In the genomic region with DNA sequence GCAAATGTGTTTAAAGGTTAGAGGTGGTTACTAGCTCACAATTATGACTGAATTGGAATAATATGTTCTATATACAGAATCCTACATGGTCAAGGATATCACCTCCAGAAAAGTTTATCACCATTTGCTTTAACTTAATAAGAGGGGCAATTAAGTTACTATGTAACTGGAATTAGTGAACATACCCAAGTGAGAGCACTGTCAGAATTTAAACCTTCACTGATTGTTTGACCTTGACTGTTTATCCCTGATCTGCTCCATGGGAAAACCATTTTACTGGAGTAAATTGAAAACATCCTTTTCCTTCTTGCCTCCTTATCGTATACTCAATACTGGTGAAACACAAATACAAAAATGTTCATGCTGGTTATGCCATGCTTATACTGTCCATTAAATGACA, we compare ENCODE assay signal across 10 cellular contexts.
"Had no signal": no experiment of that assay in that cellular context is flagged by ENCODE, and none has a peak within 500 bp of the region (broad histone marks: within the 10 kb centered on the region; RNA-seq: fewer than 3 reads in every experiment).

No MANE protein-coding gene starts in this region.

- H3K27ac Mint-ChIP-seq: IgD-negative memory B cell had no signal

- DNase-seq: GM23248, GOT3, H7, Karpas-422 had no signal

- H3K27me3 Mint-ChIP-seq: IgD-negative memory B cell had no signal

- H3K4me1 Mint-ChIP-seq: IgD-negative memory B cell had no signal

- H3K4me3 ChIP-seq: GM23248, HAP-1 had no signal

- H3K36me3 ChIP-seq: HAP-1 had no signal

- FAIRE-seq: HepG2 had no signal

- H3K27ac ChIP-seq: GM23248, HL-60, KMS-11 had no signal

- H3K36me3 Mint-ChIP-seq: IgD-negative memory B cell had no signal

- H3K9me3 ChIP-seq: HAP-1 had no signal

- H3K4me3 Mint-ChIP-seq: IgD-negative memory B cell had no signal

- ATAC-seq: HCT116, HepG2 had no signal

- H3K9ac ChIP-seq: GM23248, KMS-11 had no signal

- H3K9me3 Mint-ChIP-seq: IgD-negative memory B cell had no signal
